Comparison of ENCODE assay signal across 8 cellular contexts in the genomic region with DNA sequence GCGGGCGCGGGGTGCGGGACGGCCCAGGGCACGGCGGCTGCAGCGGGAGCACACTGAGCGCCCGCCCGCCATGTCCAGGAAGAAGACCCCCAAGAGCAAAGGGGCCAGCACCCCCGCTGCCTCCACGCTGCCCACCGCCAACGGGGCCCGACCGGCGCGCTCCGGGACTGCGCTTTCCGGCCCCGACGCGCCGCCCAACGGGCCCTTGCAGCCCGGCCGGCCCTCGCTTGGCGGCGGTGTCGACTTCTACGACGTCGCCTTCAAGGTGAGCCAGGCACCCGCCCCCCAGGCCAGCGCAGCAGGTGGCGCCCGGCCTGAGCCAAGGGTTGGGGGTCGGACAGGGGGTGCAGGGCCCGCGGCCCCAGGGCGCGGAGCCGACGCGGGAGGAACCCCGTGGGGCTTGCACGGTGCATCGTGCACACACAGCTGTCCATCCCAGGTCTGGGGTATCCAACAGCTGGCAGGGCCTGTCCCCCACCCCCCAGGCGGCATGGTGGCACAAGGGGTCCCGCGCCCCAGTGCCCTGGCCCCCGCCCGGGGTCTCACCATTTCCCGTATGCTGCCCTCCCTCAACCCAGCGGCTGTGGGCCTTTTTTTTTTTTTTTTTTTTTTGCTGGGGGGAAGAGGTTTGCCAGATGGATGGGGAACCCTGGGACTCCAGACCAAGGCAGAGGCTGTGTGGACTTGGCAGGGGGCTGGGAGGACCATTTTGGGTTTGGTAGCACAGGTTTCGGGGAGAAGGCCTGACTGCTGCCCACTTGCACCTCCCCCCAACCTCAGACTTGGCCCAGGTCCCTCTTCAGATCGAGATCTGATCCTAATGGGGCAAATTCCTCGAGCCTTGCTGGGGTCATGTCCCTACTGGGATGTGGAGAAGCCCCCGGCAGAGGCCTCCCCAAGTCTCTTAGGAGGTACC. TPM values are rescaled to one million over a fixed set of nuclear protein-coding genes. Genes with fewer than 3 reads are reported as not detected.
A peak's percentile ranks its signal among the peaks of the same experiment; 100 is the strongest.
DNase-seq lines count a peak whose midpoint lies in the region; ATAC-seq, FAIRE-seq and TF ChIP-seq lines count a peak whose summit lies in the region.

No MANE protein-coding gene starts in this region.

- no TSS peak for BruUV-seq in GM12878 (replicated peaks; lab: Mats Ljungman, UMichigan)

- H3K4ac ChIP-seq in mesenchymal stem cell (ENCODE audit: low read depth in 1 of 2, low read length in 2 of 2) = peak overlapping the region; percentile 49 to 77

- SMC1A ChIA-PET in GM12878 (lab: Charles Lee; ENCODE audit: uncharacterized antibody, unreplicated experiment) = interaction anchor here (1.2 kb wide), 1 partner anchor 125 kb away, joined by 3 read pairs; no protein-coding TSS in a partner anchor

- H3K4me1 ChIP-seq in ES-I3 (ENCODE audit: insufficient read depth, low read length) (peaks cover 7% of the 10 kb centered on the region; the same call in 1 of the 2 replicates), Loucy (ENCODE audit: insufficient read depth, low read length, poor library complexity, severe bottlenecking) (no peaks in the 10 kb centered on the region), GM12878 (ENCODE audit: control insufficient read depth, insufficient read depth, low read length) (peaks cover 37% of the 10 kb centered on the region), mesenchymal stem cell (ENCODE audit: control insufficient read depth, insufficient read depth, low read depth, low read length) (peaks cover 60% of the 10 kb centered on the region)

- H3K4me2 ChIP-seq in Loucy (ENCODE audit: low read depth, low read length, poor library complexity, severe bottlenecking) = peak overlapping the region; percentile 58
- peak overlapping the region; percentile 86 for H3K4me2 ChIP-seq in GM12878 (ENCODE audit: control insufficient read depth, insufficient read depth)
- H3K4me2 ChIP-seq in mesenchymal stem cell (ENCODE audit: low read length, poor library complexity, severe bottlenecking) = peak overlapping the region; percentile 91

- H3K4me3 ChIP-seq in Loucy (ENCODE audit: low read length, poor library complexity, severe bottlenecking) (peak overlapping the region; percentile 56), GM12878 (peak overlapping the region; percentile 55; the same call in 1 of the 2 replicates), mesenchymal stem cell (ENCODE audit: insufficient read depth in 1 of 2, low read depth in 1 of 2, low read length in 2 of 2) (peak overlapping the region; percentile 53 to 65)

- no peak for TF ChIP-seq CTCF in Loucy (conservative IDR thresholded peaks at IDR 0.05; ENCODE audit: low read length)
- peak in 1 of 3 experiments; percentile 28; a peak in 2 of 6 replicates for TF ChIP-seq CTCF in GM12878 (IDR thresholded peaks at IDR 0.05 in 2 of 3, conservative IDR thresholded peaks at IDR 0.05 in 1 of 3; ENCODE audit: control insufficient read depth in 2 of 3, extremely low read depth in 1 of 3, insufficient read depth in 1 of 3, low read depth in 3 of 3, low read length in 3 of 3)

- TF ChIP-seq RAD21 in GM12878 (IDR thresholded peaks at IDR 0.05; ENCODE audit: insufficient read depth, low read depth, low read length) = no peak

- no peak for TF ChIP-seq EP300 in GM12878 (IDR thresholded peaks at IDR 0.05; ENCODE audit: borderline replicate concordance in 1 of 2, control insufficient read depth in 1 of 2, low read depth in 2 of 2, low read length in 2 of 2)

- H3K14ac ChIP-seq in mesenchymal stem cell (ENCODE audit: low read length in 2 of 2) = peak overlapping the region; percentile 58 to 79

- under 1% methylated on average over 49 of the region's 62 CpGs for WGBS in GM12878 (ENCODE audit: insufficient coverage, insufficient replicate concordance, low lambda C conversion rate, missing lambda C conversion rate)
- WGBS in mesenchymal stem cell = 1% methylated on average over 52 of the region's 62 CpGs

- CTCF ChIA-PET in GM12878 (lab: Yijun Ruan, JAX) = interaction anchor here (1.4 to 2.3 kb wide), 2 partner anchors 126 to 145 kb away, joined by 4 to 7 read pairs; no protein-coding TSS in a partner anchor

- H2AK5ac ChIP-seq in mesenchymal stem cell (ENCODE audit: low read length, severe bottlenecking) = peak overlapping the region; percentile 45

- H4K20me1 ChIP-seq in Loucy (ENCODE audit: insufficient read depth, low read length, poor library complexity, severe bottlenecking) (peaks cover 36% of the 10 kb centered on the region), GM12878 (ENCODE audit: control insufficient read depth, insufficient read depth) (peaks cover 9% of the 10 kb centered on the region; the same call in 1 of the 2 replicates)

- no peaks in the 10 kb centered on the region for H3K27me3 ChIP-seq in Loucy (ENCODE audit: insufficient read depth, low read length, poor library complexity, severe bottlenecking)
- no peaks in the 10 kb centered on the region for H3K27me3 ChIP-seq in GM12878 (replicated peaks in 1 of 2; ENCODE audit: control insufficient read depth in 2 of 2, insufficient read depth in 2 of 2, low read length in 1 of 2)
- H3K27me3 ChIP-seq in mesenchymal stem cell (ENCODE audit: control insufficient read depth in 1 of 2, insufficient read depth in 1 of 2, low read length in 2 of 2) = no peaks in the 10 kb centered on the region

- H3K9me3 ChIP-seq in ES-I3 (ENCODE audit: control insufficient read depth, insufficient read depth, low read length) (no peaks in the 10 kb centered on the region), Loucy (ENCODE audit: insufficient read depth, low read depth, low read length) (no peaks in the 10 kb centered on the region), GM12878 (replicated peaks; ENCODE audit: control insufficient read depth, insufficient read depth, low read length) (no peaks in the 10 kb centered on the region), mesenchymal stem cell (ENCODE audit: control insufficient read depth, low read length) (no peaks in the 10 kb centered on the region)

- DNase-seq in GM12878 (ENCODE audit: low read depth, low spot score) (no peak), mesenchymal stem cell (no peak), GOT3 (lab: John Stamatoyannopoulos, UW) (no peak), SHP77 treated with DMSO at 0.1 percent for 48 hours (lab: John Stamatoyannopoulos, UW) (no peak)

- H2BK15ac ChIP-seq in mesenchymal stem cell (ENCODE audit: low read depth, poor library complexity, severe bottlenecking) = peak overlapping the region; percentile 3

- no peak overlapping the region for H2AFZ ChIP-seq in Loucy (ENCODE audit: low read length)
- H2AFZ ChIP-seq in GM12878 (ENCODE audit: control insufficient read depth, low read depth, low read length) = peak overlapping the region; percentile 10; the same call in 1 of the 2 replicates
- no peak overlapping the region for H2AFZ ChIP-seq in mesenchymal stem cell (ENCODE audit: low read depth, low read length)

- intact Hi-C loops in GM12878 (cut with micrococcal nuclease; ENCODE audit: unreplicated experiment) = no loop called here

- peak overlapping the region; percentile 77 for H4K8ac ChIP-seq in mesenchymal stem cell (ENCODE audit: low read length)

- ATAC-seq in GM12878 (peak; percentile 4; the same call in 2 of the 3 replicates), HG03097 (IDR thresholded peaks at IDR 0.05; ENCODE audit: low FRiP score, unreplicated experiment) (no peak), GM19455 (IDR thresholded peaks at IDR 0.05; ENCODE audit: unreplicated experiment) (no peak)

- RAD21 ChIA-PET in GM12878 (lab: Charles Lee; ENCODE audit: unreplicated experiment) = no interaction called here

- in situ Hi-C loops in GM12878 (cut with MboI) = loop anchor here (10.0 kb wide), 2 partner anchors 64 to 284 kb away; no protein-coding TSS in a partner anchor

- no peak overlapping the region for H2BK5ac ChIP-seq in mesenchymal stem cell (ENCODE audit: low read depth, low read length, poor library complexity, severe bottlenecking)

- H3F3A ChIP-seq in Loucy (ENCODE audit: low read depth) = no peaks in the 10 kb centered on the region

- FAIRE-seq in GM12878 (lab: Jason Lieb, UNC) = no peak

- H3K27ac ChIP-seq in GM12878 (ENCODE audit: control insufficient read depth, insufficient read depth) = no peak overlapping the region
- H3K27ac ChIP-seq in mesenchymal stem cell (ENCODE audit: low read length, poor library complexity, severe bottlenecking) = no peak overlapping the region

- peak overlapping the region; percentile 62 for H3K9ac ChIP-seq in ES-I3 (ENCODE audit: low read depth, low read length)
- H3K9ac ChIP-seq in Loucy (ENCODE audit: low read depth, low read length, poor library complexity, severe bottlenecking) = peak overlapping the region; percentile 50
- peak overlapping the region; percentile 8; the same call in 1 of the 2 replicates for H3K9ac ChIP-seq in GM12878 (ENCODE audit: control insufficient read depth, insufficient read depth, low read length)
- peak overlapping the region; percentile 48 for H3K9ac ChIP-seq in mesenchymal stem cell (ENCODE audit: low read length)

- peaks cover 2% of the 10 kb centered on the region for H3K79me1 ChIP-seq in mesenchymal stem cell (replicated peaks; ENCODE audit: low read length, poor library complexity, severe bottlenecking)

- no peaks in the 10 kb centered on the region for H3K9me2 ChIP-seq in Loucy (replicated peaks; ENCODE audit: low read depth, low read length)

- H3K36me3 ChIP-seq in ES-I3 (ENCODE audit: insufficient read depth, low read length) = 0 out of 2 replicates have a peak, but pooled peaks cover 4% of the 10 kb centered on the region
- no peaks in the 10 kb centered on the region for H3K36me3 ChIP-seq in Loucy (ENCODE audit: insufficient read depth, low read length)
- peaks cover 0 to 19% of the 10 kb centered on the region in 2 experiments; a peak in 2 of 4 replicates for H3K36me3 ChIP-seq in GM12878 (ENCODE audit: control insufficient read depth in 2 of 2, insufficient read depth in 2 of 2, low read length in 1 of 2)
- H3K36me3 ChIP-seq in mesenchymal stem cell (ENCODE audit: control insufficient read depth in 1 of 2, insufficient read depth in 2 of 2, low read depth in 1 of 2, low read length in 2 of 2) = peaks cover 21 to 40% of the 10 kb centered on the region in 2 experiments

- H3K18ac ChIP-seq in mesenchymal stem cell (ENCODE audit: low read depth in 1 of 2, low read length in 2 of 2) = peak overlapping the region; percentile 59 to 63

- no peak overlapping the region for H2BK12ac ChIP-seq in mesenchymal stem cell (ENCODE audit: low read length in 2 of 2)

- TF ChIP-seq POLR2A in GM12878 (IDR thresholded peaks at IDR 0.05; ENCODE audit: low read depth, low read length) = no peak

- H3K23ac ChIP-seq in mesenchymal stem cell (ENCODE audit: low read length in 2 of 2) = peak overlapping the region; percentile 66 to 87

- H4K91ac ChIP-seq in mesenchymal stem cell (ENCODE audit: low read length) = peak overlapping the region; percentile 48

- H2BK120ac ChIP-seq in mesenchymal stem cell (ENCODE audit: low read depth, low read length) = no peak overlapping the region

- H3K79me2 ChIP-seq in Loucy (ENCODE audit: insufficient read depth, low read length) (peaks cover 29% of the 10 kb centered on the region), GM12878 (ENCODE audit: control insufficient read depth, insufficient read depth, low read length) (peaks cover 18% of the 10 kb centered on the region)

- POLR2A ChIA-PET in GM12878 (lab: Charles Lee) = interaction anchor here (0.6 to 0.7 kb wide), 2 partner anchors 28 to 209 kb away, joined by 3 read pairs; no protein-coding TSS in a partner anchor

RNA-seq across cellular contexts. Expression of gene RAB26, which starts 0.5 kb away (rescaled TPM):
- not detected in 2 replicates for total RNA-seq in GM12878 (2013; cell fraction: nucleolus; rRNA removed)
- total RNA-seq in GM12878 (2014; rRNA removed) (0.11 and 0.51 TPM in 2 replicates), GM12878 (2014; rRNA removed; fragmentation: Illumina TruSeq; extraction: Trizol) (not detected in 2 replicates), GM12878 (2021) (0.33 and 0.53 TPM in 2 replicates)
- 1.4 TPM for polyA plus RNA-seq in GM12878 (2011; ENCODE audit: low read depth)
- polyA plus RNA-seq in GM12878 (2011; rRNA removed) (0.89 and 1.9 TPM in 2 replicates), GM12878 (2014; fragmentation: Illumina TruSeq; extraction: Trizol) (0.21 TPM in 1 of 2 replicates, not detected in the other), GM12878 (2014; fragmentation: Nextera tagmentation; extraction: Ambion mirVana) (under 1 TPM; 0.13 to 0.27 TPM), GM12878 (2014; rRNA removed) (0.13 and 0.43 TPM in 2 replicates), GM12878 (2016; fragmentation: Nextera tagmentation; extraction: Ambion mirVana) (1 to 10 TPM; 3.7 to 4.5 TPM)
- 1.6 and 2.5 TPM in 2 replicates for polyA plus RNA-seq in GM12878 (2011; cell fraction: cytosol; rRNA removed)
- 8.3 and 9.1 TPM in 2 replicates for polyA plus RNA-seq in GM12878 (2011; cell fraction: nucleus; rRNA removed)
- polyA plus RNA-seq in GM12878 (2012) = 2.8 and 2.9 TPM in 2 replicates
- polyA minus RNA-seq in GM12878 (2011; rRNA and poly(A)+ RNA removed) = 2.3 and 3.5 TPM in 2 replicates
- polyA minus RNA-seq in GM12878 (2011; cell fraction: cytosol; rRNA and poly(A)+ RNA removed) = not detected in 2 replicates
- 0.57 and 1.1 TPM in 2 replicates for polyA minus RNA-seq in GM12878 (2011; cell fraction: nucleus; rRNA and poly(A)+ RNA removed)
- 4.7 TPM for polyA plus RNA-seq in mesenchymal stem cell (2013, experiment 1 of 2)
- polyA plus RNA-seq in mesenchymal stem cell (2013, experiment 2 of 2) = 4.4 TPM

RNA-seq across cellular contexts. Expression of gene TRAF7, which starts 6.6 kb away (rescaled TPM):
- 33.4 and 41.2 TPM in 2 replicates for total RNA-seq in GM12878 (2013; cell fraction: nucleolus; rRNA removed)
- 36.9 and 44.6 TPM in 2 replicates for total RNA-seq in GM12878 (2014; rRNA removed)
- 23.2 and 26.3 TPM in 2 replicates for total RNA-seq in GM12878 (2014; rRNA removed; fragmentation: Illumina TruSeq; extraction: Trizol)
- 82.6 and 87.0 TPM in 2 replicates for total RNA-seq in GM12878 (2021)
- 11.8 TPM for polyA plus RNA-seq in GM12878 (2011; ENCODE audit: low read depth)
- 23.5 and 46.7 TPM in 2 replicates for polyA plus RNA-seq in GM12878 (2011; rRNA removed)
- polyA plus RNA-seq in GM12878 (2011; cell fraction: cytosol; rRNA removed) = 48.3 and 60.3 TPM in 2 replicates
- 88.1 and 100 TPM in 2 replicates for polyA plus RNA-seq in GM12878 (2011; cell fraction: nucleus; rRNA removed)
- 45.3 and 53.5 TPM in 2 replicates for polyA plus RNA-seq in GM12878 (2012)
- 16.8 and 19.4 TPM in 2 replicates for polyA plus RNA-seq in GM12878 (2014; fragmentation: Illumina TruSeq; extraction: Trizol)
- 1 to 10 TPM in 1 of 2 experiments, under 1 TPM in 1; 0.61 to 2.1 TPM for polyA plus RNA-seq in GM12878 (2014; fragmentation: Nextera tagmentation; extraction: Ambion mirVana)
- 44.4 and 50.3 TPM in 2 replicates for polyA plus RNA-seq in GM12878 (2014; rRNA removed)
- 10 to 100 TPM; 29.8 to 30.2 TPM for polyA plus RNA-seq in GM12878 (2016; fragmentation: Nextera tagmentation; extraction: Ambion mirVana)
- 41.1 and 76.7 TPM in 2 replicates for polyA minus RNA-seq in GM12878 (2011; rRNA and poly(A)+ RNA removed)
- polyA minus RNA-seq in GM12878 (2011; cell fraction: cytosol; rRNA and poly(A)+ RNA removed) = 32.6 and 44.1 TPM in 2 replicates
- polyA minus RNA-seq in GM12878 (2011; cell fraction: nucleus; rRNA and poly(A)+ RNA removed) = 15.0 and 24.1 TPM in 2 replicates
- polyA plus RNA-seq in mesenchymal stem cell (2013, experiment 1 of 2) = 107 TPM
- 101 TPM for polyA plus RNA-seq in mesenchymal stem cell (2013, experiment 2 of 2)

RNA-seq across cellular contexts. Expression of gene PKD1, which starts 13.3 kb away (rescaled TPM):
- 160 and 186 TPM in 2 replicates for total RNA-seq in GM12878 (2013; cell fraction: nucleolus; rRNA removed)
- total RNA-seq in GM12878 (2014; rRNA removed) (19.6 and 22.9 TPM in 2 replicates), GM12878 (2014; rRNA removed; fragmentation: Illumina TruSeq; extraction: Trizol) (6.9 and 7.5 TPM in 2 replicates), GM12878 (2021) (44.9 and 62.0 TPM in 2 replicates)
- 13.4 TPM for polyA plus RNA-seq in GM12878 (2011; ENCODE audit: low read depth)
- polyA plus RNA-seq in GM12878 (2011; rRNA removed) (3.7 and 9.0 TPM in 2 replicates), GM12878 (2014; fragmentation: Illumina TruSeq; extraction: Trizol) (0.36 and 3.9 TPM in 2 replicates), GM12878 (2014; fragmentation: Nextera tagmentation; extraction: Ambion mirVana) (under 1 TPM; 0.11 to 0.35 TPM), GM12878 (2014; rRNA removed) (48.2 and 49.7 TPM in 2 replicates), GM12878 (2016; fragmentation: Nextera tagmentation; extraction: Ambion mirVana) (1 to 10 TPM; 2.9 to 5.2 TPM)
- 16.3 and 29.0 TPM in 2 replicates for polyA plus RNA-seq in GM12878 (2011; cell fraction: cytosol; rRNA removed)
- polyA plus RNA-seq in GM12878 (2011; cell fraction: nucleus; rRNA removed) = 295 and 314 TPM in 2 replicates
- 34.8 and 47.6 TPM in 2 replicates for polyA plus RNA-seq in GM12878 (2012)
- polyA minus RNA-seq in GM12878 (2011; rRNA and poly(A)+ RNA removed) = 11.8 and 40.3 TPM in 2 replicates
- polyA minus RNA-seq in GM12878 (2011; cell fraction: cytosol; rRNA and poly(A)+ RNA removed) = 17.5 and 22.7 TPM in 2 replicates
- 50.4 and 84.4 TPM in 2 replicates for polyA minus RNA-seq in GM12878 (2011; cell fraction: nucleus; rRNA and poly(A)+ RNA removed)
- polyA plus RNA-seq in mesenchymal stem cell (2013, experiment 1 of 2) = 32.8 TPM
- polyA plus RNA-seq in mesenchymal stem cell (2013, experiment 2 of 2) = 28.4 TPM

RNA-seq across cellular contexts. Expression of gene CASKIN1, which starts 47.4 kb away (rescaled TPM):
- total RNA-seq in GM12878 (2013; cell fraction: nucleolus; rRNA removed) = 1.4 and 1.8 TPM in 2 replicates
- 0.05 and 0.11 TPM in 2 replicates for total RNA-seq in GM12878 (2014; rRNA removed)
- total RNA-seq in GM12878 (2014; rRNA removed; fragmentation: Illumina TruSeq; extraction: Trizol) = not detected in 2 replicates
- 0.33 and 0.53 TPM in 2 replicates for total RNA-seq in GM12878 (2021)
- 0.09 TPM for polyA plus RNA-seq in GM12878 (2011; ENCODE audit: low read depth)
- polyA plus RNA-seq in GM12878 (2011; rRNA removed) = 0.03 TPM in 2 replicates
- 0.04 and 0.05 TPM in 2 replicates for polyA plus RNA-seq in GM12878 (2011; cell fraction: cytosol; rRNA removed)
- polyA plus RNA-seq in GM12878 (2011; cell fraction: nucleus; rRNA removed) = 0.91 and 1.1 TPM in 2 replicates
- polyA plus RNA-seq in GM12878 (2012) = 0.37 and 0.49 TPM in 2 replicates
- not detected in 2 replicates for polyA plus RNA-seq in GM12878 (2014; fragmentation: Illumina TruSeq; extraction: Trizol)
- under 1 TPM in 1 of 2 experiments, not detected in 1; 0.08 TPM for polyA plus RNA-seq in GM12878 (2014; fragmentation: Nextera tagmentation; extraction: Ambion mirVana)
- polyA plus RNA-seq in GM12878 (2014; rRNA removed) = 0.15 and 0.32 TPM in 2 replicates
- polyA plus RNA-seq in GM12878 (2016; fragmentation: Nextera tagmentation; extraction: Ambion mirVana) = not detected
- polyA minus RNA-seq in GM12878 (2011; rRNA and poly(A)+ RNA removed) = not detected in 2 replicates
- not detected in 2 replicates for polyA minus RNA-seq in GM12878 (2011; cell fraction: cytosol; rRNA and poly(A)+ RNA removed)
- polyA minus RNA-seq in GM12878 (2011; cell fraction: nucleus; rRNA and poly(A)+ RNA removed) = not detected in 2 replicates
- polyA plus RNA-seq in mesenchymal stem cell (2013, experiment 1 of 2) = 0.12 TPM
- polyA plus RNA-seq in mesenchymal stem cell (2013, experiment 2 of 2) = 0.08 TPM

RNA-seq across cellular contexts. Expression of gene MLST8, which starts 56.3 kb away (rescaled TPM):
- total RNA-seq in GM12878 (2013; cell fraction: nucleolus; rRNA removed) = 15.8 and 21.1 TPM in 2 replicates
- total RNA-seq in GM12878 (2014; rRNA removed) = 72.0 and 80.9 TPM in 2 replicates
- 9.8 and 11.0 TPM in 2 replicates for total RNA-seq in GM12878 (2014; rRNA removed; fragmentation: Illumina TruSeq; extraction: Trizol)
- total RNA-seq in GM12878 (2021) = 73.7 and 75.4 TPM in 2 replicates
- polyA plus RNA-seq in GM12878 (2011; ENCODE audit: low read depth) = 18.7 TPM
- 22.4 and 53.0 TPM in 2 replicates for polyA plus RNA-seq in GM12878 (2011; rRNA removed)
- 86.9 and 147 TPM in 2 replicates for polyA plus RNA-seq in GM12878 (2011; cell fraction: cytosol; rRNA removed)
- 223 and 241 TPM in 2 replicates for polyA plus RNA-seq in GM12878 (2011; cell fraction: nucleus; rRNA removed)
- polyA plus RNA-seq in GM12878 (2012) = 50.5 and 56.3 TPM in 2 replicates
- polyA plus RNA-seq in GM12878 (2014; fragmentation: Illumina TruSeq; extraction: Trizol) = 5.7 and 29.1 TPM in 2 replicates
- 1 to 10 TPM; 1.0 to 6.3 TPM for polyA plus RNA-seq in GM12878 (2014; fragmentation: Nextera tagmentation; extraction: Ambion mirVana)
- 114 and 124 TPM in 2 replicates for polyA plus RNA-seq in GM12878 (2014; rRNA removed)
- polyA plus RNA-seq in GM12878 (2016; fragmentation: Nextera tagmentation; extraction: Ambion mirVana) = 100 to 1,000 TPM; 111 to 114 TPM
- 38.3 and 68.1 TPM in 2 replicates for polyA minus RNA-seq in GM12878 (2011; rRNA and poly(A)+ RNA removed)
- polyA minus RNA-seq in GM12878 (2011; cell fraction: cytosol; rRNA and poly(A)+ RNA removed) = 23.7 and 33.5 TPM in 2 replicates
- polyA minus RNA-seq in GM12878 (2011; cell fraction: nucleus; rRNA and poly(A)+ RNA removed) = 71.9 and 106 TPM in 2 replicates
- 45.9 TPM for polyA plus RNA-seq in mesenchymal stem cell (2013, experiment 1 of 2)
- 45.0 TPM for polyA plus RNA-seq in mesenchymal stem cell (2013, experiment 2 of 2)

Comparison
In these comparisons a context has a peak if more than half of its experiments do, and no peak if none do; other contexts are left out.
1. H3K9ac ChIP-seq: peak in every context shown above with its lines; median percentile 62 in ES-I3; 50 in Loucy; 48 in mesenchymal stem cell; 8 in GM12878.